In genomic region chr16:11781773-11782172, GRCh38 we compare ENCODE assay signal across 8 cellular contexts. TPM values are rescaled to one million over a fixed set of nuclear protein-coding genes. Genes with fewer than 3 reads are reported as not detected.
DNase-seq lines count a peak whose midpoint lies in the region; ATAC-seq and TF ChIP-seq lines count a peak whose summit lies in the region.

No MANE protein-coding gene starts in this region.

- intact Hi-C loops in left ventricle myocardium inferior (cut with micrococcal nuclease), result no loop called here

- H3K9me3 ChIP-seq in T-helper 17 cell (ENCODE audit: control insufficient read depth, low read length, poor library complexity, severe bottlenecking) (no peaks in the 10 kb centered on the region), left ventricle myocardium inferior (replicated peaks) (no peaks in the 10 kb centered on the region)

- H3K27me3 ChIP-seq in left ventricle myocardium inferior (ENCODE audit: low read depth), result no peaks in the 10 kb centered on the region

- peak overlapping the region; percentile 98 for H3K27ac Mint-ChIP-seq in activated T-cell treated with anti-CD3 and anti-CD28 coated beads, Interleukin-2, amount 50 U/mL, for 24 hours
- H3K27ac Mint-ChIP-seq in T-helper 17 cell, result peak overlapping the region; percentile 100

- no peaks in the 10 kb centered on the region for H3K27me3 Mint-ChIP-seq in activated T-cell treated with anti-CD3 and anti-CD28 coated beads, Interleukin-2, amount 50 U/mL, for 24 hours
- no peaks in the 10 kb centered on the region for H3K27me3 Mint-ChIP-seq in T-helper 17 cell

- peaks cover 59% of the 10 kb centered on the region for H3K4me1 Mint-ChIP-seq in activated T-cell treated with anti-CD3 and anti-CD28 coated beads, Interleukin-2, amount 50 U/mL, for 24 hours (ENCODE audit: low read depth)
- peaks cover 32% of the 10 kb centered on the region for H3K4me1 Mint-ChIP-seq in T-helper 17 cell

- DNase-seq in activated T-cell treated with anti-CD3 and anti-CD28 coated beads, Interleukin-2, amount 50 U/mL, for 24 hours, result no peak
- DNase-seq in activated T-cell treated with anti-CD3 and anti-CD28 coated beads, Interleukin-2, amount 50 U/mL, for 1 hour, result no peak
- DNase-seq in T-helper 17 cell, result no peak
- DNase-seq in left ventricle myocardium inferior, result no peak
- DNase-seq in foreskin fibroblast, result no peak

- peaks cover 52% of the 10 kb centered on the region for H3K36me3 Mint-ChIP-seq in activated T-cell treated with anti-CD3 and anti-CD28 coated beads, Interleukin-2, amount 50 U/mL, for 24 hours (ENCODE audit: low read depth)
- no peaks in the 10 kb centered on the region for H3K36me3 Mint-ChIP-seq in T-helper 17 cell (ENCODE audit: low read depth)

- H3K4me3 Mint-ChIP-seq in activated T-cell treated with anti-CD3 and anti-CD28 coated beads, Interleukin-2, amount 50 U/mL, for 24 hours, result peak overlapping the region; percentile 74
- H3K4me3 Mint-ChIP-seq in T-helper 17 cell, result peak overlapping the region; percentile 47

- H3K9me3 Mint-ChIP-seq in activated T-cell treated with anti-CD3 and anti-CD28 coated beads, Interleukin-2, amount 50 U/mL, for 24 hours, result no peaks in the 10 kb centered on the region

- H3K27ac ChIP-seq in left ventricle myocardium inferior (replicated peaks), result peak overlapping the region; percentile 92
- peak overlapping the region in 16 of 21 experiments; percentile 56 to 92 (median 77) for H3K27ac ChIP-seq in skin epidermis

- H3K4me3 ChIP-seq in left ventricle myocardium inferior, result peak overlapping the region; percentile 48
- H3K4me3 ChIP-seq in skin epidermis, result no peak overlapping the region
- H3K4me3 ChIP-seq in foreskin fibroblast (ENCODE audit: low read depth in 1 of 2, low read length in 2 of 2), result peak overlapping the region in 1 of 2 donors; percentile 13

- no peak for ATAC-seq in T-helper 17 cell
- no peak for ATAC-seq in GM18498 (IDR thresholded peaks at IDR 0.05; ENCODE audit: unreplicated experiment)
- ATAC-seq in HG03097 (IDR thresholded peaks at IDR 0.05; ENCODE audit: low FRiP score, unreplicated experiment), result no peak

- peaks cover 34% of the 10 kb centered on the region for H3K36me3 ChIP-seq in left ventricle myocardium inferior

- TF ChIP-seq CTCF in left ventricle myocardium inferior (IDR thresholded peaks at IDR 0.05; ENCODE audit: borderline replicate concordance), result no peak
- TF ChIP-seq CTCF in foreskin fibroblast (IDR thresholded peaks at IDR 0.05; ENCODE audit: low read depth, low read length), result no peak

- peaks cover 49% of the 10 kb centered on the region for H3K4me1 ChIP-seq in left ventricle myocardium inferior

RNA-seq across cellular contexts. Expression of gene ZC3H7A, which starts 15.3 kb away (rescaled TPM):
- total RNA-seq in T-helper 17 cell (100 to 1,000 TPM; 111 to 117 TPM), left ventricle myocardium inferior (25.6 TPM)

RNA-seq across cellular contexts. Expression of gene TXNDC11, which starts 39.1 kb away (rescaled TPM):
- total RNA-seq in T-helper 17 cell, result 100 to 1,000 TPM in 1 of 2 donors, 10 to 100 TPM in 1; 87.5 to 103 TPM
- total RNA-seq in left ventricle myocardium inferior, result 23.9 TPM
